ENCODE assay signal across 2 cellular contexts in genomic region chr11:69593851-69594250, GRCh38.
TF ChIP-seq lines count a peak whose summit lies in the region.

No MANE protein-coding gene starts in this region.

TF ChIP-seq in HepG2, 621 proteins besides CTCF, POLR2A, EP300 and RAD21:
- TF ChIP-seq ZNF44 (CRISPR knock-in tag; IDR thresholded peaks at IDR 0.05) (no peak), PPARG (CRISPR knock-in tag; conservative IDR thresholded peaks at IDR 0.05) (no peak), TEAD3 (CRISPR knock-in tag; optimal IDR thresholded peaks at IDR 0.05; ENCODE audit: borderline replicate concordance) (no peak), ZFP91 (CRISPR knock-in tag; IDR thresholded peaks at IDR 0.05; ENCODE audit: borderline replicate concordance) (no peak), NFIC (IDR thresholded peaks at IDR 0.05; ENCODE audit: low read length) (no peak), CENPX (CRISPR knock-in tag; IDR thresholded peaks at IDR 0.05) (no peak), SIN3A (IDR thresholded peaks at IDR 0.05; ENCODE audit: borderline replicate concordance, low read depth, low read length) (no peak), TBL1XR1 (IDR thresholded peaks at IDR 0.05; ENCODE audit: borderline replicate concordance, low read length, partially characterized antibody) (no peak)

TF ChIP-seq in K562, 482 proteins besides CTCF, POLR2A, EP300 and RAD21:
- TF ChIP-seq NFYB (IDR thresholded peaks at IDR 0.05; ENCODE audit: extremely low read depth, insufficient read length) (peak; percentile 55), USF2 (CRISPR knock-in tag; IDR thresholded peaks at IDR 0.05) (peak; percentile 80), RBM25 (IDR thresholded peaks at IDR 0.05; ENCODE audit: low read depth, low read length, severe bottlenecking) (peak; percentile 19), BMI1 (IDR thresholded peaks at IDR 0.05; ENCODE audit: low read length) (no peak), CBFA2T2 (conservative IDR thresholded peaks at IDR 0.05) (peak; percentile 32; the same call in 1 of the 2 replicates), TOE1 (IDR thresholded peaks at IDR 0.05; ENCODE audit: borderline replicate concordance) (peak; percentile 88; the same call in 1 of the 2 replicates), TOE1 (CRISPR knock-in tag; IDR thresholded peaks at IDR 0.05; ENCODE audit: borderline replicate concordance, low read depth) (no peak), STAT5A (IDR thresholded peaks at IDR 0.05; ENCODE audit: borderline replicate concordance, low read length) (no peak), USF1 (CRISPR knock-in tag; IDR thresholded peaks at IDR 0.05) (peak; percentile 88), SOX6 (IDR thresholded peaks at IDR 0.05) (no peak), RAD51 (IDR thresholded peaks at IDR 0.05; ENCODE audit: borderline replicate concordance, low read depth) (peak; percentile 85), TFE3 (CRISPR knock-in tag; IDR thresholded peaks at IDR 0.05) (peak; percentile 85)
TF ChIP-seq in K562: peak in this region for 8.
